ENCODE assay signal across 28 cellular contexts in the genomic region with DNA sequence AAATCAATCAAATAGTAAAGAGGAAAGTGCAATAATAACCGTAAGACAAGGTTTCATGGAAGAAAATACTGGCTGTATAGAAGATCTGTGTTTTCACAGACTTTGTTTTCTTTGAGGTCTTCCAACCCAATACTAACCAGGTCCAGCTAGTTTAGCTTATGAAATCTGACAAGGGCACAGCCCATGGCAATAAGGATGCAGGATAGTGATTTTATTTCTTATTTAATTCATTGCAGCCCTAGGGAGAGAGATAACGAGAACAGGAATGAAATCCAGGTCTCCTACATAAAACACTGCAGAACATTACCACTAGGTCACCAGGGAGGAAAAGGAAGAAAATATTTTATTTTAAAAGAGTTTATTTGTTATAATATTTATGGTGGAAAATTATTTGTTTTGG.
"Had no signal": no experiment of that assay in that cellular context is flagged by ENCODE, and none has a peak within 500 bp of the region (broad histone marks: within the 10 kb centered on the region; RNA-seq: fewer than 3 reads in every experiment).

No MANE protein-coding gene starts in this region.

- H3K9me3 Mint-ChIP-seq: activated naive CD4-positive, alpha-beta T cell treated with anti-CD3 and anti-CD28 coated beads for 36 hours; activated naive CD4-positive, alpha-beta T cell treated with anti-CD3 and anti-CD28 coated beads, Interleukin-2, amount 50 U/mL, for 24 hours; activated T-cell treated with anti-CD3 and anti-CD28 coated beads, Interleukin-2, amount 50 U/mL, for 4 hours; activated T-helper 1 cell treated with anti-CD3 and anti-CD28 coated beads, Interleukin-12 subunit alpha, Interleukin-12 subunit beta, Interleukin-2, Interleukin-4 antibody, amounts not matched to agents 30 ng/mL and 10 ng/mL and 1 ng/mL, durations not matched to agents 14 hours and 24 hours and 36 hours; activated T-helper 2 cell treated with anti-CD3 and anti-CD28 coated beads, Interferon-gamma antibody, Interleukin-2, Interleukin-4, amounts not matched to agents 10 μg/mL and 5 μg/mL and 100 μg/mL, durations not matched to agents 14 hours and 24 hours and 36 hours; T-helper 2 cell treated with Interferon-gamma antibody and Interleukin-4, amounts not matched to agents 5 μg/mL and 100 μg/mL, for 36 hours had no signal

- H3K4me1 ChIP-seq: adrenal gland, body of pancreas had no signal

- H3K4me1 Mint-ChIP-seq: activated naive CD8-positive, alpha-beta T cell treated with anti-CD3 and anti-CD28 coated beads for 36 hours had no signal

- H3K27me3 Mint-ChIP-seq: activated CD4-positive, alpha-beta memory T cell treated with anti-CD3 and anti-CD28 coated beads, Interleukin-2, amount 10 ng/mL, durations not matched to agents 7 days and 5 days; activated CD4-positive, alpha-beta T cell treated with anti-CD3 and anti-CD28 coated beads, Interleukin-2, amount 10 ng/mL, durations not matched to agents 7 days and 5 days; activated naive CD4-positive, alpha-beta T cell treated with anti-CD3 and anti-CD28 coated beads, Interleukin-2, amount 50 U/mL, for 24 hours; activated naive CD8-positive, alpha-beta T cell treated with anti-CD3 and anti-CD28 coated beads for 36 hours; activated naive CD8-positive, alpha-beta T cell treated with anti-CD3 and anti-CD28 coated beads, Interleukin-2, amount 50 U/mL, for 24 hours; effector memory CD8-positive, alpha-beta T cell; T-helper 17 cell had no signal

- DNase-seq: activated CD4-positive, alpha-beta memory T cell treated with anti-CD3 and anti-CD28 coated beads, Interleukin-2, amount 10 ng/mL, durations not matched to agents 7 days and 5 days; activated CD4-positive, alpha-beta T cell treated with anti-CD3 and anti-CD28 coated beads for 1 hour; activated CD4-positive, alpha-beta T cell treated with anti-CD3 and anti-CD28 coated beads for 4 hours; activated CD4-positive, alpha-beta T cell treated with anti-CD3 and anti-CD28 coated beads, Interleukin-2, amount 10 ng/mL, durations not matched to agents 7 days and 5 days; activated CD4-positive, alpha-beta T cell treated with anti-CD3 and anti-CD28 coated beads, Interleukin-2, amount 50 U/mL, for 4 hours; activated CD8-positive, alpha-beta memory T cell treated with anti-CD3 and anti-CD28 coated beads for 24 hours; activated effector memory CD4-positive, alpha-beta T cell treated with anti-CD3 and anti-CD28 coated beads, Interleukin-2, amount 50 U/mL, for 16 hours; activated naive CD4-positive, alpha-beta T cell treated with anti-CD3 and anti-CD28 coated beads for 36 hours; activated naive CD8-positive, alpha-beta T cell treated with anti-CD3 and anti-CD28 coated beads for 36 hours; activated naive CD8-positive, alpha-beta T cell treated with anti-CD3 and anti-CD28 coated beads, Interleukin-2, amount 50 U/mL, for 24 hours; activated T-cell treated with anti-CD3 and anti-CD28 coated beads, Interleukin-2, amount 50 U/mL, for 4 hours; adrenal gland; amygdala; aorta; body of pancreas; caudate nucleus; cortex of kidney; dermis blood vessel endothelial cell; effector CD4-positive, alpha-beta T cell; effector memory CD8-positive, alpha-beta T cell; foreskin fibroblast; T-helper 1 cell; T-helper 17 cell had no signal

- H3K27ac Mint-ChIP-seq: activated CD4-positive, alpha-beta memory T cell treated with anti-CD3 and anti-CD28 coated beads, Interleukin-2, amount 10 ng/mL, durations not matched to agents 7 days and 5 days; activated CD4-positive, alpha-beta T cell treated with anti-CD3 and anti-CD28 coated beads, Interleukin-2, amount 10 ng/mL, durations not matched to agents 7 days and 5 days; activated naive CD4-positive, alpha-beta T cell treated with anti-CD3 and anti-CD28 coated beads for 36 hours; activated naive CD4-positive, alpha-beta T cell treated with anti-CD3 and anti-CD28 coated beads, Interleukin-2, amount 50 U/mL, for 24 hours; activated naive CD8-positive, alpha-beta T cell treated with anti-CD3 and anti-CD28 coated beads for 36 hours; activated naive CD8-positive, alpha-beta T cell treated with anti-CD3 and anti-CD28 coated beads, Interleukin-2, amount 50 U/mL, for 24 hours; activated T-helper 1 cell treated with anti-CD3 and anti-CD28 coated beads, Interleukin-12 subunit alpha, Interleukin-12 subunit beta, Interleukin-2, Interleukin-4 antibody, amounts not matched to agents 30 ng/mL and 10 ng/mL and 1 ng/mL, durations not matched to agents 14 hours and 24 hours and 36 hours; activated T-helper 2 cell treated with anti-CD3 and anti-CD28 coated beads, Interferon-gamma antibody, Interleukin-2, Interleukin-4, amounts not matched to agents 10 μg/mL and 5 μg/mL and 100 μg/mL, durations not matched to agents 14 hours and 24 hours and 36 hours; T-helper 17 cell; T-helper 2 cell treated with Interferon-gamma antibody and Interleukin-4, amounts not matched to agents 5 μg/mL and 100 μg/mL, for 36 hours had no signal

- H3K9me3 ChIP-seq: adrenal gland, body of pancreas had no signal

- H3K27me3 ChIP-seq: adrenal gland, body of pancreas had no signal

- H3K4me3 ChIP-seq: adrenal gland, body of pancreas had no signal

- ATAC-seq: activated naive CD8-positive, alpha-beta T cell treated with anti-CD3 and anti-CD28 coated beads, Interleukin-2, amount 50 U/mL, for 24 hours; activated T-cell treated with anti-CD3 and anti-CD28 coated beads, Interleukin-2, amount 50 U/mL, for 4 hours; body of pancreas; effector memory CD8-positive, alpha-beta T cell; esophagus mucosa; T-helper 17 cell had no signal

- H3K36me3 ChIP-seq: adrenal gland had no signal

- H3K27ac ChIP-seq: adrenal gland, body of pancreas had no signal

- H3K4me3 Mint-ChIP-seq: activated CD4-positive, alpha-beta memory T cell treated with anti-CD3 and anti-CD28 coated beads, Interleukin-2, amount 10 ng/mL, durations not matched to agents 7 days and 5 days; activated CD4-positive, alpha-beta T cell treated with anti-CD3 and anti-CD28 coated beads, Interleukin-2, amount 10 ng/mL, durations not matched to agents 7 days and 5 days; activated naive CD4-positive, alpha-beta T cell treated with anti-CD3 and anti-CD28 coated beads for 36 hours; activated naive CD4-positive, alpha-beta T cell treated with anti-CD3 and anti-CD28 coated beads, Interleukin-2, amount 50 U/mL, for 24 hours; activated naive CD8-positive, alpha-beta T cell treated with anti-CD3 and anti-CD28 coated beads for 36 hours; activated naive CD8-positive, alpha-beta T cell treated with anti-CD3 and anti-CD28 coated beads, Interleukin-2, amount 50 U/mL, for 24 hours; activated T-cell treated with anti-CD3 and anti-CD28 coated beads, Interleukin-2, amount 50 U/mL, for 4 hours; activated T-helper 1 cell treated with anti-CD3 and anti-CD28 coated beads, Interleukin-12 subunit alpha, Interleukin-12 subunit beta, Interleukin-2, Interleukin-4 antibody, amounts not matched to agents 30 ng/mL and 10 ng/mL and 1 ng/mL, durations not matched to agents 14 hours and 24 hours and 36 hours; effector memory CD8-positive, alpha-beta T cell; T-helper 17 cell; T-helper 2 cell treated with Interferon-gamma antibody and Interleukin-4, amounts not matched to agents 5 μg/mL and 100 μg/mL, for 36 hours had no signal
